In the genomic region with DNA sequence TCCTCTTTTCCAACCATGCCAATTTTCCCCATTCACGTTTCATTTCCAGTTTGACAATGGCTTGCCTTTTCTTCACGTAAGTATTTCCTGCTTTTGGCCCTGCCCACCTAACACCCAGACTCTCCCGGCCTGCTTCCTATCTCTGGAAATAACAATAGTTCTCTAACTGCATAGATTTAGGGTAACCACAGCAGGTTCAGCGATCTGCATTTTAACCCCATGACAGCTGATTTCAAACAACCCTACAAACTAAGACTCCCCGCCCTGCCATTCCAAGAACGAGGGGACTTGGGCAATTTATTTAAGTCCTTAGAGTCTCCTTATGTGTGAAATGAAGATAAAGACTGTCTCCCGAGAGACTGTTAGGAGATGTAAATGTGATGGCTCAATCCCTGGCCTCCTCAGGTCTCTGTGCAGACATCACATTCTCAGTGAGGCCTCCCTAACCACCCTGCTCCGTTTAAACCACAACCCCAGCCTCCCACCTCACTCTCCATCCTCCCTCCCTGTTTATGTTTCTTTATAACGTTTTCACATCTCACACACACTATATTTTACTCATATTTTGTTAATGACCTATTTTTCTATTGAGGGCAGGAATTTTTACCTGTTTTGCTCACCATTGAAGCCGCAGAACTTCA, we compare ENCODE assay signal across 18 cellular contexts.
A peak's percentile ranks its signal among the peaks of the same experiment; 100 is the strongest.
DNase-seq lines count a peak whose midpoint lies in the region; ATAC-seq and TF ChIP-seq lines count a peak whose summit lies in the region.
"Had no signal": no experiment of that assay in that cellular context is flagged by ENCODE, and none has a peak within 500 bp of the region (broad histone marks: within the 10 kb centered on the region; RNA-seq: fewer than 3 reads in every experiment).

No MANE protein-coding gene starts in this region.

- peak; percentile 8 for DNase-seq in stimulated activated naive CD4-positive, alpha-beta T cell treated with Interleukin-2 at 50 U/mL for 16 hours (lab: John Stamatoyannopoulos, UW)
- DNase-seq in stimulated activated naive CD4-positive, alpha-beta T cell (lab: John Stamatoyannopoulos, UW) = no peak
- no peak for DNase-seq in activated B cell treated with CpG ODN at 0.5 μM for 24 hours
- no peak for DNase-seq in central memory CD8-positive, alpha-beta T cell (ENCODE audit: low spot score in 2 of 2)
- no peak for DNase-seq in endodermal cell
- DNase-seq in activated gamma-delta T cell (lab: John Stamatoyannopoulos, UW) = no peak
- DNase-seq: adrenal gland; GDM1; MM.1S; NCI-H2081 treated with DMSO at 0.1 percent for 48 hours; ovary; SIG-M5; stimulated activated CD4-positive, alpha-beta T cell treated with anti-CD3 and anti-CD28 coated beads, Interleukin-2, amount 100 ng/mL, for 24 hours; testis had no signal

- no peaks in the 10 kb centered on the region for H3K9me3 ChIP-seq in endodermal cell (ENCODE audit: control insufficient read depth, low read length)
- H3K9me3 ChIP-seq: adrenal gland, ovary, testis had no signal

- POLR2A ChIA-PET in activated B cell treated with CpG ODN at 0.5 μM for 24 hours (lab: Charles Lee) = no interaction called here

- H3K27ac ChIP-seq in endodermal cell (ENCODE audit: low read depth, low read length) = no peak overlapping the region
- H3K27ac ChIP-seq: adrenal gland, ovary, testis had no signal

- H3K27ac Mint-ChIP-seq in activated B cell treated with CpG ODN at 0.5 μM for 24 hours = peak overlapping the region; percentile 43
- no peak overlapping the region for H3K27ac Mint-ChIP-seq in central memory CD8-positive, alpha-beta T cell (ENCODE audit: low read depth)
- no peak overlapping the region for H3K27ac Mint-ChIP-seq in endodermal cell

- H3K4me1 Mint-ChIP-seq in activated B cell treated with CpG ODN at 0.5 μM for 24 hours (peaks cover 65% of the 10 kb centered on the region), endodermal cell (peaks cover 9% of the 10 kb centered on the region)
- peaks cover 34% of the 10 kb centered on the region for H3K4me1 Mint-ChIP-seq in central memory CD8-positive, alpha-beta T cell

- no peak overlapping the region for H3K9ac ChIP-seq in endodermal cell (ENCODE audit: extremely low read depth, low read length, poor library complexity, severe bottlenecking)

- H3K36me3 Mint-ChIP-seq in activated B cell treated with CpG ODN at 0.5 μM for 24 hours (ENCODE audit: low read depth) = peaks cover 53% of the 10 kb centered on the region
- no peaks in the 10 kb centered on the region for H3K36me3 Mint-ChIP-seq in central memory CD8-positive, alpha-beta T cell (ENCODE audit: insufficient read depth)
- no peaks in the 10 kb centered on the region for H3K36me3 Mint-ChIP-seq in endodermal cell (ENCODE audit: low read depth)

- TF ChIP-seq CTCF in activated B cell treated with CpG ODN at 0.5 μM for 24 hours (IDR thresholded peaks at IDR 0.05) (no peak), endodermal cell (conservative IDR thresholded peaks at IDR 0.05) (no peak)

- H3K27me3 Mint-ChIP-seq in activated B cell treated with CpG ODN at 0.5 μM for 24 hours (no peaks in the 10 kb centered on the region), endodermal cell (ENCODE audit: insufficient read depth) (no peaks in the 10 kb centered on the region)
- H3K27me3 Mint-ChIP-seq in central memory CD8-positive, alpha-beta T cell = no peaks in the 10 kb centered on the region

- H3K4me3 Mint-ChIP-seq in activated B cell treated with CpG ODN at 0.5 μM for 24 hours = no peak overlapping the region
- peak overlapping the region; percentile 9 for H3K4me3 Mint-ChIP-seq in central memory CD8-positive, alpha-beta T cell
- H3K4me3 Mint-ChIP-seq in endodermal cell = no peak overlapping the region

- H3K9me3 Mint-ChIP-seq in activated B cell treated with CpG ODN at 0.5 μM for 24 hours = no peaks in the 10 kb centered on the region
- no peaks in the 10 kb centered on the region for H3K9me3 Mint-ChIP-seq in central memory CD8-positive, alpha-beta T cell
- H3K9me3 Mint-ChIP-seq in endodermal cell = peaks cover 6% of the 10 kb centered on the region

- CTCF ChIA-PET in activated B cell treated with CpG ODN at 0.5 μM for 24 hours (lab: Charles Lee) = no interaction called here

- no peaks in the 10 kb centered on the region for H3K27me3 ChIP-seq in endodermal cell (ENCODE audit: control insufficient read depth, insufficient read depth, low read length, poor library complexity, severe bottlenecking)
- H3K27me3 ChIP-seq: adrenal gland, ovary, testis had no signal

- intact Hi-C loops in activated B cell treated with CpG ODN at 0.5 μM for 24 hours (cut with micrococcal nuclease) = loop anchor here (10.0 kb wide), 1 partner anchor 46 kb away; no protein-coding TSS in a partner anchor

- ATAC-seq in activated B cell treated with CpG ODN at 0.5 μM for 24 hours (ENCODE audit: low read depth) = no peak
- ATAC-seq in central memory CD8-positive, alpha-beta T cell (replicated peaks; ENCODE audit: extremely low read depth, poor library complexity, severe bottlenecking) = no peak
- no peak for ATAC-seq in HG03432 (IDR thresholded peaks at IDR 0.05; ENCODE audit: unreplicated experiment)
- ATAC-seq in HG02884 (IDR thresholded peaks at IDR 0.05; ENCODE audit: unreplicated experiment) = no peak
- ATAC-seq: GM12878, HepG2 had no signal

- no peaks in the 10 kb centered on the region for H3K4me1 ChIP-seq in endodermal cell (ENCODE audit: control insufficient read depth, insufficient read depth, low read length)
- H3K4me1 ChIP-seq: adrenal gland, testis had no signal

- H3K36me3 ChIP-seq in endodermal cell (ENCODE audit: control insufficient read depth, insufficient read depth, low read length) = no peaks in the 10 kb centered on the region
- H3K36me3 ChIP-seq: adrenal gland, ovary had no signal

- WGBS in endodermal cell (ENCODE audit: insufficient coverage in 1 of 2, insufficient read length in 1 of 2), 2 experiments = 65 to 69% methylated on average over 5 to 10 of the region's 10 CpGs

- no peak overlapping the region for H3K4me3 ChIP-seq in endodermal cell (ENCODE audit: low read length)
- H3K4me3 ChIP-seq: adrenal gland, GM12878, ovary, testis had no signal
